14 cellular contexts compared by ENCODE assay signal in genomic region chr10:34580643-34581042, GRCh38.
A peak's percentile ranks its signal among the peaks of the same experiment; 100 is the strongest.
DNase-seq lines count a peak whose midpoint lies in the region; ATAC-seq and TF ChIP-seq lines count a peak whose summit lies in the region.
"Had no signal": no experiment of that assay in that cellular context is flagged by ENCODE, and none has a peak within 500 bp of the region (broad histone marks: within the 10 kb centered on the region; RNA-seq: fewer than 3 reads in every experiment).

No MANE protein-coding gene starts in this region.

- H3K9me3 Mint-ChIP-seq in activated naive CD4-positive, alpha-beta T cell treated with anti-CD3 and anti-CD28 coated beads for 36 hours: no peaks in the 10 kb centered on the region

- TF ChIP-seq EP300 in stomach (IDR thresholded peaks at IDR 0.05): no peak

- no peaks in the 10 kb centered on the region for H3K36me3 Mint-ChIP-seq in activated naive CD4-positive, alpha-beta T cell treated with anti-CD3 and anti-CD28 coated beads for 36 hours (ENCODE audit: low read depth)

- intact Hi-C loops in A673 (cut with micrococcal nuclease; ENCODE audit: unreplicated experiment) (no loop called here), left colon (cut with DNase I, micrococcal nuclease) (no loop called here), stomach (cut with DNase I; ENCODE audit: low total_unique reads) (no loop called here)
- intact Hi-C loops in activated naive CD4-positive, alpha-beta T cell treated with anti-CD3 and anti-CD28 coated beads for 36 hours (cut with micrococcal nuclease): no loop called here

- H3K36me3 ChIP-seq in A673 (ENCODE audit: insufficient read depth, low read length, poor library complexity, severe bottlenecking) (no peaks in the 10 kb centered on the region), brain microvascular endothelial cell (replicated peaks) (no peaks in the 10 kb centered on the region), stomach (no peaks in the 10 kb centered on the region)

- no peak overlapping the region for H3K4me3 Mint-ChIP-seq in activated naive CD4-positive, alpha-beta T cell treated with anti-CD3 and anti-CD28 coated beads for 36 hours

- H3K27me3 Mint-ChIP-seq in activated naive CD4-positive, alpha-beta T cell treated with anti-CD3 and anti-CD28 coated beads for 36 hours (ENCODE audit: low read depth): peaks cover 2% of the 10 kb centered on the region

- H3K9me3 ChIP-seq in A673 (ENCODE audit: low read depth, low read length, poor library complexity, severe bottlenecking): no peaks in the 10 kb centered on the region
- H3K9me3 ChIP-seq in stomach: no peaks in the 10 kb centered on the region
- H3K9me3 ChIP-seq: testis had no signal

- no TSS peak for BruUV-seq in A673 (replicated peaks; lab: Mats Ljungman, UMichigan)

- 25 to 49% (median 43%) methylated on average over 3 of the region's 3 CpGs for WGBS in stomach, 5 donors

- no peak for TF ChIP-seq CTCF in A673 (conservative IDR thresholded peaks at IDR 0.05; ENCODE audit: low read depth, low read length)
- TF ChIP-seq CTCF in brain microvascular endothelial cell (IDR thresholded peaks at IDR 0.05; ENCODE audit: low read depth, low read length, missing control alignments): no peak
- TF ChIP-seq CTCF in stomach (IDR thresholded peaks at IDR 0.05): no peak

- H3K4me1 Mint-ChIP-seq in activated naive CD4-positive, alpha-beta T cell treated with anti-CD3 and anti-CD28 coated beads for 36 hours (ENCODE audit: low read depth): no peaks in the 10 kb centered on the region

- DNase-seq in A673 (ENCODE audit: low spot score): peak; percentile 52
- DNase-seq in HT1080 (ENCODE audit: low read depth): peak; percentile 92
- DNase-seq in brain microvascular endothelial cell: peak; percentile 52
- DNase-seq in left colon: no peak
- no peak for DNase-seq in stomach
- DNase-seq in activated naive CD4-positive, alpha-beta T cell treated with anti-CD3 and anti-CD28 coated beads for 36 hours: no peak
- DNase-seq: activated effector memory CD4-positive, alpha-beta T cell treated with Interleukin-2 at 50 U/mL for 16 hours; effector CD4-positive, alpha-beta T cell; NCI-H2081 treated with DMSO at 0.1 percent for 48 hours; occipital lobe; SHP77 treated with DMSO at 0.1 percent for 48 hours; testis had no signal

- CTCF ChIA-PET in A673 (lab: Charles Lee): interaction anchor here (0.7 kb wide), 1 partner anchor 1572 kb away, joined by 3 read pairs; no protein-coding TSS in a partner anchor
- CTCF ChIA-PET in activated naive CD4-positive, alpha-beta T cell treated with anti-CD3 and anti-CD28 coated beads for 36 hours (lab: Charles Lee): no interaction called here

- H3K27ac Mint-ChIP-seq in activated naive CD4-positive, alpha-beta T cell treated with anti-CD3 and anti-CD28 coated beads for 36 hours: no peak overlapping the region

- POLR2A ChIA-PET in A673 (lab: Charles Lee; ENCODE audit: low non-redundant PET): interaction anchor here (0.6 kb wide), 1 partner anchor 204 kb away, joined by 3 read pairs; no protein-coding TSS in a partner anchor

- in situ Hi-C loops in brain microvascular endothelial cell (cut with HindIII; ENCODE audit: low pct_ligation_motif_present, low sequenced_read_pairs): no loop called here

- TF ChIP-seq POLR2A in stomach (IDR thresholded peaks at IDR 0.05): no peak

- H3K27ac ChIP-seq in A673 (ENCODE audit: low read depth, low read length, poor library complexity, severe bottlenecking) (no peak overlapping the region), brain microvascular endothelial cell (no peak overlapping the region), stomach (peak overlapping the region in 2 of 5 donors; percentile 6 to 10)
- H3K27ac ChIP-seq: testis had no signal

- H3K4me1 ChIP-seq in A673 (ENCODE audit: insufficient read depth, low read length, poor library complexity, severe bottlenecking) (peaks cover 62% of the 10 kb centered on the region), stomach (peaks cover 0 to 49% (median 18%) of the 10 kb centered on the region in 4 donors)
- H3K4me1 ChIP-seq: testis had no signal

- H3K4me3 ChIP-seq in A673 (ENCODE audit: low read depth, low read length, poor library complexity, severe bottlenecking) (no peak overlapping the region), brain microvascular endothelial cell (ENCODE audit: low read depth, low read length) (no peak overlapping the region), stomach (no peak overlapping the region)
- H3K4me3 ChIP-seq: testis had no signal

- no peaks in the 10 kb centered on the region for H3K27me3 ChIP-seq in A673 (replicated peaks; ENCODE audit: insufficient read depth, low read depth, low read length, poor library complexity)
- H3K27me3 ChIP-seq in brain microvascular endothelial cell (replicated peaks): no peaks in the 10 kb centered on the region
- no peaks in the 10 kb centered on the region for H3K27me3 ChIP-seq in stomach
- H3K27me3 ChIP-seq: testis had no signal

- ATAC-seq in left colon: peak; percentile 81
- no peak for ATAC-seq in GM18517 (IDR thresholded peaks at IDR 0.05; ENCODE audit: unreplicated experiment)
- ATAC-seq in GM19452 (IDR thresholded peaks at IDR 0.05; ENCODE audit: unreplicated experiment): no peak

Comparison
In these comparisons a context has a peak if more than half of its experiments do, and no peak if none do; other contexts are left out.
1. DNase-seq: peak in A673 (single experiment), HT1080 (single experiment) and brain microvascular endothelial cell (single experiment); none in left colon (0 of 2), stomach (single experiment) and activated naive CD4-positive, alpha-beta T cell treated with anti-CD3 and anti-CD28 coated beads for 36 hours (single experiment).